In the genomic region with DNA sequence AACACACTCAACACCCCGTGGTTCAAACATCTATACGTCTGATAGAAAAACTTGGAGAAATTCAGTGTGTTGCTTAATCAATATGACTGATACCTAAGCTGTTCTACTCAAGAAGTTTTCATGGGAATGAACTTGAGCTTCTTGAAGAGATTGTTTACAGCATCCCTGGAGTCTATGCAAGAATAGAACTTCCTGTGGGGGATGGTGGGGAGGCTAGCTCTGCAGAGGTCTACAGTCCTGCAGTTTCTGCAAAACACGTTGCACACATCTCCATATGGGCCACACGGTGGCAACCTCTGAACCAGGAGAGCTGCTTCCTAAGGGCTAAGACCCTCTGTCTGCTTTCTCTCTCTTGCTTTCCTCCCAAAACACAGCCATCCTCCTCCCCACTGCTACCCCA, we compare ENCODE assay signal across 11 cellular contexts. TPM values are rescaled to one million over a fixed set of nuclear protein-coding genes. Genes with fewer than 3 reads are reported as not detected.
DNase-seq lines count a peak whose midpoint lies in the region; ATAC-seq, FAIRE-seq and TF ChIP-seq lines count a peak whose summit lies in the region.
"Had no signal": no experiment of that assay in that cellular context is flagged by ENCODE, and none has a peak within 500 bp of the region (broad histone marks: within the 10 kb centered on the region; RNA-seq: fewer than 3 reads in every experiment).

No MANE protein-coding gene starts in this region.

- H3K27me3 Mint-ChIP-seq in activated T-cell treated with anti-CD3 and anti-CD28 coated beads, Interleukin-2, amount 50 U/mL, for 24 hours = no peaks in the 10 kb centered on the region
- H3K27me3 Mint-ChIP-seq in activated T-cell treated with anti-CD3 and anti-CD28 coated beads, Interleukin-2, amount 50 U/mL, for 72 hours (ENCODE audit: low read depth) = no peaks in the 10 kb centered on the region
- no peaks in the 10 kb centered on the region for H3K27me3 Mint-ChIP-seq in central memory CD8-positive, alpha-beta T cell
- no peaks in the 10 kb centered on the region for H3K27me3 Mint-ChIP-seq in natural killer cell treated with Interleukin-12 subunit alpha and Interleukin-12 subunit beta and Interleukin-15 and Interleukin-18, amount 100 ng/mL, for 72 hours
- H3K27me3 Mint-ChIP-seq: dendritic cell treated with granulocyte-macrophage colony-stimulating factor and Interleukin-4, amounts not matched to agents 40 ng/mL and 50 ng/mL, for 4 days; IgD-negative memory B cell; T-helper 17 cell had no signal

- H3K4me3 Mint-ChIP-seq in activated T-cell treated with anti-CD3 and anti-CD28 coated beads, Interleukin-2, amount 50 U/mL, for 24 hours = no peak overlapping the region
- no peak overlapping the region for H3K4me3 Mint-ChIP-seq in activated T-cell treated with anti-CD3 and anti-CD28 coated beads, Interleukin-2, amount 50 U/mL, for 72 hours
- H3K4me3 Mint-ChIP-seq in central memory CD8-positive, alpha-beta T cell = no peak overlapping the region
- no peak overlapping the region for H3K4me3 Mint-ChIP-seq in natural killer cell treated with Interleukin-12 subunit alpha and Interleukin-12 subunit beta and Interleukin-15 and Interleukin-18, amount 100 ng/mL, for 72 hours
- H3K4me3 Mint-ChIP-seq: dendritic cell treated with granulocyte-macrophage colony-stimulating factor and Interleukin-4, amounts not matched to agents 40 ng/mL and 50 ng/mL, for 4 days; IgD-negative memory B cell; T-helper 17 cell had no signal

- H3K27ac Mint-ChIP-seq in activated T-cell treated with anti-CD3 and anti-CD28 coated beads, Interleukin-2, amount 50 U/mL, for 24 hours = peak overlapping the region; percentile 69
- H3K27ac Mint-ChIP-seq in activated T-cell treated with anti-CD3 and anti-CD28 coated beads, Interleukin-2, amount 50 U/mL, for 72 hours = no peak overlapping the region
- H3K27ac Mint-ChIP-seq in central memory CD8-positive, alpha-beta T cell (ENCODE audit: low read depth) = peak overlapping the region; percentile 72
- H3K27ac Mint-ChIP-seq in natural killer cell treated with Interleukin-12 subunit alpha and Interleukin-12 subunit beta and Interleukin-15 and Interleukin-18, amount 100 ng/mL, for 72 hours = no peak overlapping the region

- no peaks in the 10 kb centered on the region for H3K9me3 Mint-ChIP-seq in activated T-cell treated with anti-CD3 and anti-CD28 coated beads, Interleukin-2, amount 50 U/mL, for 24 hours
- H3K9me3 Mint-ChIP-seq in activated T-cell treated with anti-CD3 and anti-CD28 coated beads, Interleukin-2, amount 50 U/mL, for 72 hours = no peaks in the 10 kb centered on the region
- no peaks in the 10 kb centered on the region for H3K9me3 Mint-ChIP-seq in central memory CD8-positive, alpha-beta T cell
- no peaks in the 10 kb centered on the region for H3K9me3 Mint-ChIP-seq in natural killer cell treated with Interleukin-12 subunit alpha and Interleukin-12 subunit beta and Interleukin-15 and Interleukin-18, amount 100 ng/mL, for 72 hours
- H3K9me3 Mint-ChIP-seq: dendritic cell treated with granulocyte-macrophage colony-stimulating factor and Interleukin-4, amounts not matched to agents 40 ng/mL and 50 ng/mL, for 4 days; IgD-negative memory B cell had no signal

- H3K4me3 ChIP-seq in NB4 (ENCODE audit: low read depth, low read length) = no peak overlapping the region

- no peak for FAIRE-seq in RCC 7860 (lab: Jason Lieb, UNC)

- DNase-seq in activated T-cell treated with anti-CD3 and anti-CD28 coated beads, Interleukin-2, amount 50 U/mL, for 24 hours = no peak
- no peak for DNase-seq in activated T-cell treated with anti-CD3 and anti-CD28 coated beads, Interleukin-2, amount 50 U/mL, for 72 hours
- DNase-seq in NB4 (ENCODE audit: low read depth) (peak; percentile 87), pons (ENCODE audit: low spot score) (peak; percentile 17), RCC 7860 (ENCODE audit: low spot score) (no peak)
- DNase-seq in central memory CD8-positive, alpha-beta T cell (ENCODE audit: low spot score in 2 of 2) = no peak
- no peak for DNase-seq in natural killer cell treated with Interleukin-12 subunit alpha and Interleukin-12 subunit beta and Interleukin-15 and Interleukin-18, amount 100 ng/mL, for 72 hours (ENCODE audit: low spot score)
- DNase-seq: T-helper 17 cell had no signal

- peaks cover 35% of the 10 kb centered on the region for H3K4me1 Mint-ChIP-seq in activated T-cell treated with anti-CD3 and anti-CD28 coated beads, Interleukin-2, amount 50 U/mL, for 24 hours (ENCODE audit: low read depth)
- peaks cover 35% of the 10 kb centered on the region for H3K4me1 Mint-ChIP-seq in activated T-cell treated with anti-CD3 and anti-CD28 coated beads, Interleukin-2, amount 50 U/mL, for 72 hours (ENCODE audit: low read depth)
- peaks cover 23% of the 10 kb centered on the region for H3K4me1 Mint-ChIP-seq in central memory CD8-positive, alpha-beta T cell
- H3K4me1 Mint-ChIP-seq in natural killer cell treated with Interleukin-12 subunit alpha and Interleukin-12 subunit beta and Interleukin-15 and Interleukin-18, amount 100 ng/mL, for 72 hours (ENCODE audit: low read depth in 2 of 2) = peaks cover 13 to 23% of the 10 kb centered on the region in 2 donors

- peaks cover 64% of the 10 kb centered on the region for H3K36me3 Mint-ChIP-seq in activated T-cell treated with anti-CD3 and anti-CD28 coated beads, Interleukin-2, amount 50 U/mL, for 24 hours (ENCODE audit: low read depth)
- H3K36me3 Mint-ChIP-seq in activated T-cell treated with anti-CD3 and anti-CD28 coated beads, Interleukin-2, amount 50 U/mL, for 72 hours (ENCODE audit: insufficient read depth in 2 of 2) = peaks cover 6 to 9% of the 10 kb centered on the region in 2 donors
- H3K36me3 Mint-ChIP-seq in central memory CD8-positive, alpha-beta T cell (ENCODE audit: insufficient read depth) = peaks cover 32% of the 10 kb centered on the region
- H3K36me3 Mint-ChIP-seq in natural killer cell treated with Interleukin-12 subunit alpha and Interleukin-12 subunit beta and Interleukin-15 and Interleukin-18, amount 100 ng/mL, for 72 hours = peaks cover 4% of the 10 kb centered on the region

- ATAC-seq in activated T-cell treated with anti-CD3 and anti-CD28 coated beads, Interleukin-2, amount 50 U/mL, for 72 hours (replicated peaks in 1 of 2) = no peak
- no peak for ATAC-seq in central memory CD8-positive, alpha-beta T cell (replicated peaks; ENCODE audit: extremely low read depth, poor library complexity, severe bottlenecking)
- no peak for ATAC-seq in GM19351 (IDR thresholded peaks at IDR 0.05; ENCODE audit: unreplicated experiment)
- no peak for ATAC-seq in natural killer cell treated with Interleukin-12 subunit alpha and Interleukin-12 subunit beta and Interleukin-15 and Interleukin-18, amount 100 ng/mL, for 72 hours
- ATAC-seq: T-helper 17 cell had no signal

- TF ChIP-seq CTCF in NB4 (IDR thresholded peaks at IDR 0.05; ENCODE audit: low read depth, low read length) = peak; percentile 64

- TF ChIP-seq POLR2A in NB4 (IDR thresholded peaks at IDR 0.05; ENCODE audit: extremely low read depth, insufficient read length) = no peak

RNA-seq across cellular contexts. Expression of gene FANCE, which starts 32.7 kb away (rescaled TPM):
- 10 to 100 TPM; 22.0 to 27.2 TPM for total RNA-seq in activated T-cell treated with anti-CD3 and anti-CD28 coated beads, Interleukin-2, amount 50 U/mL, for 72 hours
- total RNA-seq in natural killer cell treated with Interleukin-12 subunit alpha and Interleukin-12 subunit beta and Interleukin-15 and Interleukin-18, amount 100 ng/mL, for 72 hours = 10 to 100 TPM; 10.4 to 27.3 TPM

RNA-seq across cellular contexts. Expression of gene RPL10A, which starts 48.8 kb away (rescaled TPM):
- total RNA-seq in activated T-cell treated with anti-CD3 and anti-CD28 coated beads, Interleukin-2, amount 50 U/mL, for 72 hours = 1,000 to 10,000 TPM; 2,353 to 2,363 TPM
- 1,000 to 10,000 TPM in 1 of 2 donors, 100 to 1,000 TPM in 1; 874 to 1,110 TPM for total RNA-seq in natural killer cell treated with Interleukin-12 subunit alpha and Interleukin-12 subunit beta and Interleukin-15 and Interleukin-18, amount 100 ng/mL, for 72 hours

Comparison
In these comparisons a context has a peak if more than half of its experiments do, and no peak if none do; other contexts are left out.
1. H3K27ac Mint-ChIP-seq: peak in activated T-cell treated with anti-CD3 and anti-CD28 coated beads, Interleukin-2, amount 50 U/mL, for 24 hours (single experiment) and central memory CD8-positive, alpha-beta T cell (single experiment); none in activated T-cell treated with anti-CD3 and anti-CD28 coated beads, Interleukin-2, amount 50 U/mL, for 72 hours (single experiment) and natural killer cell treated with Interleukin-12 subunit alpha and Interleukin-12 subunit beta and Interleukin-15 and Interleukin-18, amount 100 ng/mL, for 72 hours (0 of 2).
2. DNase-seq: peak in NB4 (single experiment) and pons (single experiment); none in activated T-cell treated with anti-CD3 and anti-CD28 coated beads, Interleukin-2, amount 50 U/mL, for 24 hours (single experiment), activated T-cell treated with anti-CD3 and anti-CD28 coated beads, Interleukin-2, amount 50 U/mL, for 72 hours (0 of 2), central memory CD8-positive, alpha-beta T cell (0 of 2), RCC 7860 (single experiment) and natural killer cell treated with Interleukin-12 subunit alpha and Interleukin-12 subunit beta and Interleukin-15 and Interleukin-18, amount 100 ng/mL, for 72 hours (single experiment).